20 cellular contexts compared by ENCODE assay signal in the genomic region with DNA sequence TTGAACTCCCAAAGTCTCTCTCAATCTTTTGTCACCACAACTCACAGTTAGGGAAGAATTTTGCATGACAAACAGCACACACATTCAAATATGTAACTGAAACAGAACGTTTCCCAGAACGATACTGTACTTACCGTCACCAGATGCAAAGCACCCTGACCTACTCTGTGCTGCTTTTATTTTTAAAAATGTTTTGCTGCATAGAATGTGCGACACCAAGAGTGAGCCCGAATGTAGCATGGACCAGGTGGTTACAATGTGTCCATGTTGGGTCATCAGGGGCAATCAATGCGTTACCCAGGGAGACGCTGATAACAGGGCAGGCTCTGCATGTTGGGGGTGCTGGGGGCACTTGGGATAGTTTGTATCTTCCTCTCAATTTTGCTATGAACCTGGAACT. TPM values are rescaled to one million over a fixed set of nuclear protein-coding genes. Genes with fewer than 3 reads are reported as not detected.
A peak's percentile ranks its signal among the peaks of the same experiment; 100 is the strongest.
DNase-seq lines count a peak whose midpoint lies in the region; ATAC-seq, FAIRE-seq and TF ChIP-seq lines count a peak whose summit lies in the region.
"Had no signal": no experiment of that assay in that cellular context is flagged by ENCODE, and none has a peak within 500 bp of the region (broad histone marks: within the 10 kb centered on the region; RNA-seq: fewer than 3 reads in every experiment).

No MANE protein-coding gene starts in this region.

- H3K4me3 Mint-ChIP-seq in glutamatergic neuron (ENCODE audit: unreplicated experiment) = no peak overlapping the region
- H3K4me3 Mint-ChIP-seq: activated naive CD4-positive, alpha-beta T cell treated with anti-CD3 and anti-CD28 coated beads, Interleukin-2, amount 10 ng/mL, durations not matched to agents 7 days and 5 days; nephron; T-cell had no signal

- peak; percentile 64 for ATAC-seq in GM21825 (IDR thresholded peaks at IDR 0.05; ENCODE audit: unreplicated experiment)
- peak; percentile 77 for ATAC-seq in HG03095 (IDR thresholded peaks at IDR 0.05; ENCODE audit: unreplicated experiment)
- no peak for ATAC-seq in K562
- no peak for ATAC-seq in HG03139 (IDR thresholded peaks at IDR 0.05; ENCODE audit: unreplicated experiment)
- no peak for ATAC-seq in GM21619 (IDR thresholded peaks at IDR 0.05; ENCODE audit: unreplicated experiment)
- ATAC-seq in HG03571 (IDR thresholded peaks at IDR 0.05; ENCODE audit: unreplicated experiment) = no peak
- ATAC-seq: activated CD4-positive, CD25-positive, alpha-beta regulatory T cell treated with anti-CD3 and anti-CD28 coated beads, Interleukin-2, amount 50 U/mL, for 24 hours; gastrocnemius medialis; HCT116; T-cell had no signal

- TF ChIP-seq RAD21 in K562 (CRISPR knock-in tag; conservative IDR thresholded peaks at IDR 0.05 in 1 of 2, IDR thresholded peaks at IDR 0.05 in 1 of 2) = no peak

- no peak overlapping the region for H3K4me2 ChIP-seq in K562 (ENCODE audit: insufficient read depth, low read length)

- WGBS in K562 (ENCODE audit: insufficient coverage, low coverage, missing lambda C conversion rate) = 57% methylated on average over 7 of the region's 7 CpGs

- no peak overlapping the region for H3K4me3 ChIP-seq in K562
- H3K4me3 ChIP-seq: coronary artery, gastrocnemius medialis, lung, stomach, uterus had no signal

- no TSS peak for BruUV-seq in K562 (replicated peaks; lab: Mats Ljungman, UMichigan)

- POLR2A ChIA-PET in K562 (lab: Yijun Ruan, JAX) = interaction anchor here (1.0 to 1.2 kb wide), 2 partner anchors 15 to 26 kb away, joined by 5 to 7 read pairs; a partner anchor contains a TSS

- no peaks in the 10 kb centered on the region for H3K36me3 Mint-ChIP-seq in glutamatergic neuron (ENCODE audit: unreplicated experiment)
- H3K36me3 Mint-ChIP-seq: activated naive CD4-positive, alpha-beta T cell treated with anti-CD3 and anti-CD28 coated beads, Interleukin-2, amount 10 ng/mL, durations not matched to agents 7 days and 5 days; T-cell had no signal

- peaks cover 4% of the 10 kb centered on the region for H3K27me3 Mint-ChIP-seq in glutamatergic neuron (ENCODE audit: unreplicated experiment)

- H2AFZ ChIP-seq in K562 (ENCODE audit: low read depth, low read length) = no peak overlapping the region

- TF ChIP-seq POLR2A in K562 (conservative IDR thresholded peaks at IDR 0.05) = no peak

- no peak overlapping the region for H3K9ac ChIP-seq in K562 (ENCODE audit: insufficient read depth in 1 of 2, low read depth in 2 of 2, low read length in 2 of 2)

- intact Hi-C loops in K562 (cut with micrococcal nuclease) = no loop called here

- H3K36me3 ChIP-seq in K562 (ENCODE audit: control insufficient read depth, insufficient read depth, low read length) = no peaks in the 10 kb centered on the region
- H3K36me3 ChIP-seq: gastrocnemius medialis, stomach, uterus had no signal

- H3K9me3 Mint-ChIP-seq in glutamatergic neuron (ENCODE audit: unreplicated experiment) = peaks cover 2% of the 10 kb centered on the region
- H3K9me3 Mint-ChIP-seq: activated naive CD4-positive, alpha-beta T cell treated with anti-CD3 and anti-CD28 coated beads, Interleukin-2, amount 10 ng/mL, durations not matched to agents 7 days and 5 days; nephron; T-cell had no signal

- CTCF ChIA-PET in K562 (lab: Yijun Ruan, JAX; ENCODE audit: low intra/inter-chr PET ratio) = no interaction called here

- H3K4me1 ChIP-seq in K562 (replicated peaks in 1 of 2; ENCODE audit: control insufficient read depth in 2 of 2, insufficient read depth in 2 of 2, low read length in 2 of 2) = peaks cover 11 to 32% of the 10 kb centered on the region in 2 experiments
- H3K4me1 ChIP-seq: uterus had no signal

- TF ChIP-seq CTCF in K562 (IDR thresholded peaks at IDR 0.05 in 2 of 3, conservative IDR thresholded peaks at IDR 0.05 in 1 of 3; ENCODE audit: insufficient read depth in 2 of 3, low read depth in 1 of 3, low read length in 3 of 3) (no peak), glutamatergic neuron (IDR thresholded peaks at IDR 0.05; ENCODE audit: partially characterized antibody, unreplicated experiment) (no peak)

- DNase-seq in GM18507 (ENCODE audit: extremely low spot score, insufficient read length, low read depth) (no peak), K562 (ENCODE audit: extremely low read depth in 1 of 4, low spot score in 3 of 4) (no peak), glutamatergic neuron (no peak)
- DNase-seq: activated naive CD4-positive, alpha-beta T cell treated with anti-CD3 and anti-CD28 coated beads, Interleukin-2, amount 10 ng/mL, durations not matched to agents 7 days and 5 days; gastrocnemius medialis; NCI-H2029 treated with DMSO at 0.1 percent for 48 hours; stimulated activated CD4-positive, alpha-beta T cell treated with anti-CD3 and anti-CD28 coated beads, Interleukin-15, amount 100 ng/mL, for 24 hours; stomach; T-cell; uterus had no signal

- no peaks in the 10 kb centered on the region for H3K79me2 ChIP-seq in K562 (ENCODE audit: control insufficient read depth, insufficient read depth, low read length)

- TF ChIP-seq EP300 in K562 (IDR thresholded peaks at IDR 0.05; ENCODE audit: low read length) = no peak

- H3K4me1 Mint-ChIP-seq in glutamatergic neuron (ENCODE audit: low read depth, unreplicated experiment) = no peaks in the 10 kb centered on the region
- H3K4me1 Mint-ChIP-seq: activated naive CD4-positive, alpha-beta T cell treated with anti-CD3 and anti-CD28 coated beads, Interleukin-2, amount 10 ng/mL, durations not matched to agents 7 days and 5 days; nephron; T-cell had no signal

- in situ Hi-C loops in K562 (cut with MboI) = no loop called here

- no peak overlapping the region for H3K27ac ChIP-seq in K562 (ENCODE audit: extremely low read depth, low read depth, low read length)
- H3K27ac ChIP-seq: coronary artery, gastrocnemius medialis, uterus had no signal

- H3K9me1 ChIP-seq in K562 (ENCODE audit: control insufficient read depth, insufficient read depth, low read length) = no peaks in the 10 kb centered on the region

- H3K9me3 ChIP-seq in K562 (replicated peaks; ENCODE audit: control insufficient read depth, insufficient read depth, low read depth, low read length) = no peaks in the 10 kb centered on the region
- H3K9me3 ChIP-seq: gastrocnemius medialis, stomach, uterus had no signal

- H4K20me1 ChIP-seq in K562 (replicated peaks; ENCODE audit: control insufficient read depth, insufficient read depth, low read length) = no peaks in the 10 kb centered on the region

- no peak overlapping the region for H3K27ac Mint-ChIP-seq in glutamatergic neuron (ENCODE audit: unreplicated experiment)
- H3K27ac Mint-ChIP-seq: activated naive CD4-positive, alpha-beta T cell treated with anti-CD3 and anti-CD28 coated beads, Interleukin-2, amount 10 ng/mL, durations not matched to agents 7 days and 5 days; nephron; T-cell had no signal

- no peaks in the 10 kb centered on the region for H3K27me3 ChIP-seq in K562 (ENCODE audit: control insufficient read depth in 2 of 2, insufficient read depth in 2 of 2, low read length in 2 of 2)
- H3K27me3 ChIP-seq: gastrocnemius medialis, uterus had no signal

- peak; percentile 75 for FAIRE-seq in GM18507 (lab: Jason Lieb, UNC)
- no peak for FAIRE-seq in K562 (lab: Jason Lieb, UNC)

TF ChIP-seq in K562, 482 proteins besides CTCF, POLR2A, EP300 and RAD21:
- TF ChIP-seq, protein P1, sequence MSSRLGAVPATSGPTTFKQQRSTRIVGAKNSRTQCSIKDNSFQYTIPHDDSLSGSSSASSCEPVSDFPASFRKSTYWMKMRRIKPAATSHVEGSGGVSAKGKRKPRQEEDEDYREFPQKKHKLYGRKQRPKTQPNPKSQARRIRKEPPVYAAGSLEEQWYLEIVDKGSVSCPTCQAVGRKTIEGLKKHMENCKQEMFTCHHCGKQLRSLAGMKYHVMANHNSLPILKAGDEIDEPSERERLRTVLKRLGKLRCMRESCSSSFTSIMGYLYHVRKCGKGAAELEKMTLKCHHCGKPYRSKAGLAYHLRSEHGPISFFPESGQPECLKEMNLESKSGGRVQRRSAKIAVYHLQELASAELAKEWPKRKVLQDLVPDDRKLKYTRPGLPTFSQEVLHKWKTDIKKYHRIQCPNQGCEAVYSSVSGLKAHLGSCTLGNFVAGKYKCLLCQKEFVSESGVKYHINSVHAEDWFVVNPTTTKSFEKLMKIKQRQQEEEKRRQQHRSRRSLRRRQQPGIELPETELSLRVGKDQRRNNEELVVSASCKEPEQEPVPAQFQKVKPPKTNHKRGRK (tag; IDR thresholded peaks at IDR 0.05) = no peak
- peak; percentile 36; the same call in 1 of the 2 replicates for TF ChIP-seq RFX1 (IDR thresholded peaks at IDR 0.05)

RNA-seq across cellular contexts. Expression of a gene that starts 14.6 kb away (rescaled TPM):
- 338 and 574 TPM in 2 replicates for total RNA-seq in K562 (2011; cell fraction: chromatin; rRNA removed; ENCODE audit: low replicate concordance)
- total RNA-seq in K562 (2011; cell fraction: nucleolus; rRNA removed) = 188 and 198 TPM in 2 replicates
- total RNA-seq in K562 (2011; cell fraction: nucleoplasm; rRNA removed) = 241 and 245 TPM in 2 replicates
- total RNA-seq in K562 (2014; rRNA removed) (118 and 174 TPM in 2 replicates), K562 (2014; rRNA removed; fragmentation: Illumina TruSeq; extraction: Trizol) (197 and 205 TPM in 2 replicates), K562 (2015; rRNA removed; fragmentation: Illumina TruSeq; extraction: Trizol) (176 and 190 TPM in 2 replicates), K562 (2021) (278 and 314 TPM in 2 replicates), glutamatergic neuron (ENCODE audit: unreplicated experiment) (232 TPM)
- polyA plus RNA-seq in K562 (2011; rRNA removed) (347 and 442 TPM in 2 replicates), K562 (2014; fragmentation: Illumina TruSeq; extraction: Trizol) (192 and 286 TPM in 2 replicates), K562 (2014; fragmentation: Nextera tagmentation; extraction: Ambion mirVana) (100 to 1,000 TPM in 1 of 2 experiments, 10 to 100 TPM in 1; 92.7 to 126 TPM), K562 (2014; rRNA removed) (134 and 152 TPM in 2 replicates)
- polyA plus RNA-seq in K562 (2011; cell fraction: cytosol; rRNA removed) = 171 and 226 TPM in 2 replicates
- polyA plus RNA-seq in K562 (2011; cell fraction: nucleus; rRNA removed) = 223 and 263 TPM in 2 replicates
- 203 and 316 TPM in 2 replicates for polyA plus RNA-seq in K562 (2012)
- polyA minus RNA-seq in K562 (2011; rRNA and poly(A)+ RNA removed) = 449 and 508 TPM in 2 replicates
- 113 and 158 TPM in 2 replicates for polyA minus RNA-seq in K562 (2011; cell fraction: cytosol; rRNA and poly(A)+ RNA removed)
- 117 and 192 TPM in 2 replicates for polyA minus RNA-seq in K562 (2011; cell fraction: nucleus; rRNA and poly(A)+ RNA removed)

Comparison
In these comparisons a context has a peak if more than half of its experiments do, and no peak if none do; other contexts are left out.
1. ATAC-seq: peak in GM21825 (single experiment) and HG03095 (single experiment); none in K562 (single experiment), HG03139 (single experiment), GM21619 (single experiment) and HG03571 (single experiment).